Comparison of ENCODE assay signal across 8 cellular contexts in genomic region chr3:38454884-38455638, GRCh38. TPM values are rescaled to one million over a fixed set of nuclear protein-coding genes. Genes with fewer than 3 reads are reported as not detected.
DNase-seq lines count a peak whose midpoint lies in the region; ATAC-seq and TF ChIP-seq lines count a peak whose summit lies in the region.

No MANE protein-coding gene starts in this region.

- H3K27me3 Mint-ChIP-seq in nephron progenitor cell (ENCODE audit: low read depth, poor library complexity) = peaks cover 9% of the 10 kb centered on the region

- H3K4me3 Mint-ChIP-seq in nephron progenitor cell = peak overlapping the region; percentile 99

- DNase-seq in GM12864 (ENCODE audit: low read depth) = no peak
- peak; percentile 27 for DNase-seq in NCI-H774 (lab: John Stamatoyannopoulos, UW)
- peak; percentile 76 for DNase-seq in activated effector memory CD4-positive, alpha-beta T cell treated with anti-CD3 and anti-CD28 coated beads, Interleukin-2, amount 50 U/mL, for 16 hours
- peak; percentile 12 to 62 for DNase-seq in foreskin keratinocyte
- DNase-seq in nephron progenitor cell = peak; percentile 92
- no peak for DNase-seq in OCI-M2 (lab: John Stamatoyannopoulos, UW; ENCODE audit: unreplicated experiment)

- peaks cover 14% of the 10 kb centered on the region for H3K9me3 Mint-ChIP-seq in nephron progenitor cell

- no peaks in the 10 kb centered on the region for H3K27me3 ChIP-seq in foreskin keratinocyte

- H3K36me3 ChIP-seq in urinary bladder (ENCODE audit: insufficient read depth) = no peaks in the 10 kb centered on the region

- H3K4me1 ChIP-seq in foreskin keratinocyte (no peaks in the 10 kb centered on the region), urinary bladder (ENCODE audit: insufficient read depth) (no peaks in the 10 kb centered on the region)

- under 1% methylated on average over 72 of the region's 72 CpGs for WGBS in urinary bladder

- H3K4me3 ChIP-seq in GM12864 (ENCODE audit: low read depth, low read length) (peak overlapping the region; percentile 64), urinary bladder (ENCODE audit: low read depth, low read length) (peak overlapping the region; percentile 98)

- ATAC-seq in HG02981 (IDR thresholded peaks at IDR 0.05; ENCODE audit: unreplicated experiment) (peak; percentile 19), foreskin keratinocyte (peak; percentile 47)

- peaks cover 51% of the 10 kb centered on the region for H3K4me1 Mint-ChIP-seq in nephron progenitor cell

- no peak for TF ChIP-seq CTCF in GM12864 (IDR thresholded peaks at IDR 0.05; ENCODE audit: low read depth, low read length, missing control alignments)
- TF ChIP-seq CTCF in foreskin keratinocyte (conservative IDR thresholded peaks at IDR 0.05) = no peak
- TF ChIP-seq CTCF in nephron progenitor cell (IDR thresholded peaks at IDR 0.05) = no peak

- H3K27ac Mint-ChIP-seq in nephron progenitor cell = peak overlapping the region; percentile 98

- H3K27ac ChIP-seq in foreskin keratinocyte (no peak overlapping the region), urinary bladder (ENCODE audit: low read depth) (peak overlapping the region; percentile 92)

- H3K36me3 Mint-ChIP-seq in nephron progenitor cell (ENCODE audit: low read depth) = peaks cover 28% of the 10 kb centered on the region

RNA-seq across cellular contexts. Expression of gene ACVR2B, which starts 1.4 kb away (rescaled TPM):
- total RNA-seq in foreskin keratinocyte (2.3 and 2.5 TPM in 2 replicates), urinary bladder (11.7 TPM)
- polyA plus RNA-seq in foreskin keratinocyte (0.66 and 0.87 TPM in 2 replicates), urinary bladder (1.4 TPM)

RNA-seq across cellular contexts. Expression of gene EXOG, which starts 41.1 kb away (rescaled TPM):
- total RNA-seq in foreskin keratinocyte (9.2 and 9.3 TPM in 2 replicates), urinary bladder (21.9 TPM)
- polyA plus RNA-seq in foreskin keratinocyte (5.5 and 5.8 TPM in 2 replicates), urinary bladder (22.0 TPM)

Comparison
In these comparisons a context has a peak if more than half of its experiments do, and no peak if none do; other contexts are left out.
1. DNase-seq: peak in NCI-H774 (single experiment), activated effector memory CD4-positive, alpha-beta T cell treated with anti-CD3 and anti-CD28 coated beads, Interleukin-2, amount 50 U/mL, for 16 hours (single experiment), foreskin keratinocyte (2 of 2) and nephron progenitor cell (single experiment); none in GM12864 (single experiment) and OCI-M2 (single experiment).